8 cellular contexts compared by ENCODE assay signal in genomic region chr1:208132287-208132882, GRCh38.
DNase-seq lines count a peak whose midpoint lies in the region; ATAC-seq, FAIRE-seq and TF ChIP-seq lines count a peak whose summit lies in the region.

No MANE protein-coding gene starts in this region.

- H3K27ac ChIP-seq in H9 (ENCODE audit: insufficient read length, low read depth, low read length) (no peak overlapping the region), hepatocyte (peak overlapping the region; percentile 31), small intestine (ENCODE audit: low read depth in 1 of 2, low read length in 1 of 2) (peak overlapping the region in 1 of 2 donors; percentile 42)

- no peak overlapping the region for H2BK15ac ChIP-seq in H9 (ENCODE audit: low read depth, low read length)

- no peak overlapping the region for H3K9ac ChIP-seq in H9 (ENCODE audit: extremely low read depth, insufficient read length, low read length)

- H2AK5ac ChIP-seq in H9 (ENCODE audit: insufficient read length, low read length) = no peak overlapping the region

- no peak overlapping the region for H3T11ph ChIP-seq in H9 (ENCODE audit: low read length)

- no peak overlapping the region for H3K27ac Mint-ChIP-seq in H9

- H3K18ac ChIP-seq in H9 (ENCODE audit: insufficient read length, low read depth, low read length) = no peak overlapping the region

- no peak overlapping the region for H4K5ac ChIP-seq in H9 (ENCODE audit: insufficient read length, low read depth, low read length)

- no peaks in the 10 kb centered on the region; the same call in 1 of the 2 replicates for H3K27me3 ChIP-seq in H9 (ENCODE audit: insufficient read depth, low read length)
- no peaks in the 10 kb centered on the region for H3K27me3 ChIP-seq in MG63
- H3K27me3 ChIP-seq in hepatocyte = no peaks in the 10 kb centered on the region
- no peaks in the 10 kb centered on the region for H3K27me3 ChIP-seq in small intestine (ENCODE audit: control insufficient read depth in 2 of 2, insufficient read depth in 2 of 2, low read length in 2 of 2)

- no peak overlapping the region for H3K14ac ChIP-seq in H9 (ENCODE audit: insufficient read depth, low read length)

- H3K4me3 Mint-ChIP-seq in H9 = peak overlapping the region; percentile 48 to 69; a peak in 4 of 5 replicates

- in situ Hi-C loops in astrocyte of the cerebellum (cut with HindIII; ENCODE audit: low sequenced_read_pairs) = no loop called here

- H3K4me1 ChIP-seq in H9 (ENCODE audit: insufficient read depth, low read length) = peaks cover 7% of the 10 kb centered on the region
- peaks cover 42% of the 10 kb centered on the region for H3K4me1 ChIP-seq in hepatocyte (ENCODE audit: insufficient read depth)
- peaks cover 0 to 3% of the 10 kb centered on the region in 2 donors for H3K4me1 ChIP-seq in small intestine (ENCODE audit: control insufficient read depth in 2 of 2, insufficient read depth in 1 of 2, low read depth in 1 of 2, low read length in 1 of 2)

- H3K27me3 Mint-ChIP-seq in H9 (ENCODE audit: low read depth) = peaks cover 33% of the 10 kb centered on the region

- H3K79me1 ChIP-seq in H9 (ENCODE audit: insufficient read depth, low read depth, low read length, poor library complexity, severe bottlenecking) = no peaks in the 10 kb centered on the region

- H3K56ac ChIP-seq in H9 (ENCODE audit: insufficient read length, low read depth, low read length) = no peak overlapping the region

- no peak overlapping the region for H2BK12ac ChIP-seq in H9 (ENCODE audit: insufficient read length, low read depth, low read length)

- H3K36me3 ChIP-seq in MG63 (no peaks in the 10 kb centered on the region), hepatocyte (replicated peaks; ENCODE audit: insufficient read depth, low read depth) (no peaks in the 10 kb centered on the region), small intestine (ENCODE audit: control insufficient read depth in 2 of 2, insufficient read depth in 2 of 2, low read length in 2 of 2) (no peaks in the 10 kb centered on the region)

- H2BK5ac ChIP-seq in H9 (ENCODE audit: insufficient read length, low read length) = no peak overlapping the region

- H3K4me2 ChIP-seq in H9 (ENCODE audit: insufficient read depth, insufficient read length, low read length) (peak overlapping the region; percentile 18), hepatocyte (peak overlapping the region; percentile 64)

- H3K9me3 ChIP-seq in H9 (ENCODE audit: control insufficient read depth, low read depth, low read length) (no peaks in the 10 kb centered on the region), MG63 (no peaks in the 10 kb centered on the region), hepatocyte (ENCODE audit: low read depth) (no peaks in the 10 kb centered on the region), small intestine (ENCODE audit: control insufficient read depth, low read depth) (no peaks in the 10 kb centered on the region)

- peak; percentile 91 for ATAC-seq in SK-N-SH treated with all-trans-retinoic acid at 6 μM for 48 hours

- H3K4ac ChIP-seq in H9 (ENCODE audit: low read depth, low read length) = no peak overlapping the region

- no peaks in the 10 kb centered on the region for H3K23me2 ChIP-seq in H9 (ENCODE audit: insufficient read length, low read depth, low read length, poor library complexity, severe bottlenecking)

- no peaks in the 10 kb centered on the region for H3K9me2 ChIP-seq in hepatocyte (replicated peaks; ENCODE audit: insufficient read depth)

- peak; percentile 89 for TF ChIP-seq CTCF in GM12864 (IDR thresholded peaks at IDR 0.05; ENCODE audit: low read depth, low read length, missing control alignments)
- TF ChIP-seq CTCF in H9 (conservative IDR thresholded peaks at IDR 0.05) = peak; percentile 96
- peak; percentile 87 for TF ChIP-seq CTCF in astrocyte of the cerebellum (IDR thresholded peaks at IDR 0.05; ENCODE audit: low read depth, low read length, missing control alignments)
- peak; percentile 85 for TF ChIP-seq CTCF in hepatocyte (IDR thresholded peaks at IDR 0.05; ENCODE audit: poor library complexity)

- H3K23ac ChIP-seq in H9 (ENCODE audit: insufficient read length, low read depth, low read length) = no peak overlapping the region

- H2AFZ ChIP-seq in H9 (ENCODE audit: low read length) (no peak overlapping the region), hepatocyte (no peak overlapping the region)

- H4K8ac ChIP-seq in H9 (replicated peaks; ENCODE audit: insufficient read length, low read depth, low read length) = no peak overlapping the region

- peaks cover 40 to 53% of the 10 kb centered on the region in 2 experiments for H3K4me1 Mint-ChIP-seq in H9

- no peak overlapping the region for H2BK120ac ChIP-seq in H9 (ENCODE audit: low read depth, low read length, poor library complexity, severe bottlenecking)

- no peak overlapping the region for H4K91ac ChIP-seq in H9 (ENCODE audit: insufficient read length, low read depth, low read length)

- no peak for FAIRE-seq in small intestine (lab: Jason Lieb, UNC)

- DNase-seq in GM12864 (ENCODE audit: low read depth) (peak; percentile 18), H9 (peak; percentile 88), MG63 (peak; percentile 78), astrocyte of the cerebellum (ENCODE audit: low read depth) (peak; percentile 33), hepatocyte (ENCODE audit: low spot score) (peak; percentile 88), small intestine (peak; percentile 90), cortex of kidney (lab: John Stamatoyannopoulos, UW) (no peak)

- no peak overlapping the region for H2BK20ac ChIP-seq in H9 (ENCODE audit: low read depth, low read length, poor library complexity, severe bottlenecking)

- H3K9me3 Mint-ChIP-seq in H9 = no peaks in the 10 kb centered on the region

- H3K36me3 Mint-ChIP-seq in H9 (ENCODE audit: insufficient read depth in 1 of 3, low read depth in 3 of 3) = no peaks in the 10 kb centered on the region; a peak in 1 of 7 replicates

- H3K4me3 ChIP-seq in GM12864 (ENCODE audit: low read depth, low read length) (no peak overlapping the region), MG63 (no peak overlapping the region), astrocyte of the cerebellum (ENCODE audit: low read depth, low read length) (no peak overlapping the region), hepatocyte (no peak overlapping the region), small intestine (ENCODE audit: low read depth in 1 of 2, low read length in 2 of 2) (no peak overlapping the region)

- H3K79me2 ChIP-seq in H9 (ENCODE audit: insufficient read depth, low read length) (no peaks in the 10 kb centered on the region), hepatocyte (no peaks in the 10 kb centered on the region)

- WGBS in H9 (ENCODE audit: extremely low coverage, insufficient read length, low lambda C conversion rate) = no CpG with 5 or more reads among the region's 4 CpGs
- WGBS in hepatocyte (ENCODE audit: low lambda C conversion rate, missing lambda C conversion rate) = 37% methylated on average over 4 of the region's 4 CpGs
- 13 to 36% (median 29%) methylated on average over 4 of the region's 4 CpGs for WGBS in small intestine, 3 donors

- H4K20me1 ChIP-seq in H9 (ENCODE audit: control insufficient read depth, insufficient read depth, insufficient read length) (peaks cover 2% of the 10 kb centered on the region), hepatocyte (ENCODE audit: insufficient read depth, poor library complexity, severe bottlenecking) (no peaks in the 10 kb centered on the region)

TF ChIP-seq in SK-N-SH treated with all-trans-retinoic acid at 6 μM for 48 hours, 23 proteins besides CTCF, POLR2A, EP300 and RAD21:
- no peak for TF ChIP-seq ISL1 (CRISPR knock-in tag; IDR thresholded peaks at IDR 0.05)
- TF ChIP-seq RARB (CRISPR knock-in tag; IDR thresholded peaks at IDR 0.05) = no peak
- no peak for TF ChIP-seq ARNTL (CRISPR knock-in tag; IDR thresholded peaks at IDR 0.05; ENCODE audit: borderline replicate concordance, low read depth)
- TF ChIP-seq ZNF8 (CRISPR knock-in tag; IDR thresholded peaks at IDR 0.05) = no peak
- no peak for TF ChIP-seq ZC3H10 (CRISPR knock-in tag; IDR thresholded peaks at IDR 0.05)
